ENCODE assay signal across 7 cellular contexts in genomic region chr17:81308784-81309139, GRCh38. TPM values are rescaled to one million over a fixed set of nuclear protein-coding genes. Genes with fewer than 3 reads are reported as not detected.
DNase-seq lines count a peak whose midpoint lies in the region; ATAC-seq, FAIRE-seq and TF ChIP-seq lines count a peak whose summit lies in the region.
"Not testable (repeated sequence)": the region's sequence is repeated elsewhere in the genome, so short reads cannot be mapped to it uniquely, and the experiment has no call there.

No MANE protein-coding gene starts in this region.

- peak overlapping the region; percentile 5; the same call in 1 of the 2 replicates for H3K4me3 ChIP-seq in H7 (ENCODE audit: insufficient read depth, low read depth, low read length)
- H3K4me3 ChIP-seq in Peyer's patch = peak overlapping the region in 3 of 4 donors; percentile 16 to 57 (median 51)
- peak overlapping the region; percentile 4 to 40 for H3K4me3 ChIP-seq in gastroesophageal sphincter
- peak overlapping the region; percentile 47 to 69 (median 50); a peak in 5 of 6 replicates for H3K4me3 ChIP-seq in HepG2 (replicated peaks in 1 of 3; ENCODE audit: insufficient read depth in 1 of 3, low read depth in 2 of 3, low read length in 3 of 3)
- H3K4me3 ChIP-seq in small intestine (ENCODE audit: low read depth in 1 of 2, low read length in 2 of 2) = peak overlapping the region in 1 of 2 donors; percentile 37

- H3K9me3 Mint-ChIP-seq in chondrocyte (ENCODE audit: low read depth); neural crest cell: not testable (repeated sequence)

- not testable (repeated sequence) for TF ChIP-seq EP300 in gastroesophageal sphincter (IDR thresholded peaks at IDR 0.05); HepG2 (IDR thresholded peaks at IDR 0.05; ENCODE audit: low read depth in 2 of 2, low read length in 2 of 2); HepG2 (CRISPR knock-in tag; IDR thresholded peaks at IDR 0.05; ENCODE audit: borderline replicate concordance)

- TF ChIP-seq RAD21 in HepG2 (CRISPR knock-in tag; IDR thresholded peaks at IDR 0.05) = not testable (repeated sequence)

- not testable (repeated sequence) for H3K27me3 ChIP-seq in H7 (ENCODE audit: control insufficient read depth, insufficient read depth, low read length); Peyer's patch; gastroesophageal sphincter; small intestine (ENCODE audit: control insufficient read depth in 2 of 2, insufficient read depth in 2 of 2, low read length in 2 of 2)
- peaks cover 19 to 51% of the 10 kb centered on the region in 2 experiments for H3K27me3 ChIP-seq in HepG2 (ENCODE audit: control insufficient read depth in 1 of 2, insufficient read depth in 2 of 2, low read length in 2 of 2)

- H3K9me3 ChIP-seq in Peyer's patch; gastroesophageal sphincter; HepG2 (ENCODE audit: low read length); small intestine (ENCODE audit: control insufficient read depth, low read depth): not testable (repeated sequence)

- peak overlapping the region; percentile 65 for H3K9ac ChIP-seq in HepG2 (ENCODE audit: insufficient read depth, low read depth, low read length)

- not testable (repeated sequence) for ATAC-seq in gastroesophageal sphincter, HepG2

- H3K4me1 Mint-ChIP-seq in chondrocyte (ENCODE audit: low read depth) = not testable (repeated sequence)
- peaks cover 25% of the 10 kb centered on the region for H3K4me1 Mint-ChIP-seq in neural crest cell

- not testable (repeated sequence) for H4K20me1 ChIP-seq in HepG2 (ENCODE audit: insufficient read depth, low read length)

- DNase-seq in H7; Peyer's patch; HepG2 (ENCODE audit: low spot score); neural crest cell (ENCODE audit: low read depth, low spot score); small intestine: not testable (repeated sequence)
- DNase-seq in chondrocyte (ENCODE audit: low spot score) = peak; percentile 88

- H3K4me2 ChIP-seq in HepG2 (ENCODE audit: low read depth, low read length) = peak overlapping the region; percentile 98

- H2AFZ ChIP-seq in HepG2 (ENCODE audit: low read length) = not testable (repeated sequence)

- H3K27me3 Mint-ChIP-seq in chondrocyte (ENCODE audit: low read depth); neural crest cell (ENCODE audit: low read depth): not testable (repeated sequence)

- not testable (repeated sequence) for H3K36me3 ChIP-seq in H7 (replicated peaks; ENCODE audit: control insufficient read depth, insufficient read depth, low read length); Peyer's patch; gastroesophageal sphincter; HepG2 (replicated peaks in 1 of 2; ENCODE audit: control insufficient read depth in 1 of 2, insufficient read depth in 2 of 2, low read length in 2 of 2); small intestine (ENCODE audit: control insufficient read depth in 2 of 2, insufficient read depth in 2 of 2, low read length in 2 of 2)

- H3K27ac ChIP-seq in Peyer's patch = peak overlapping the region in 3 of 4 donors; percentile 69 to 93 (median 70)
- peak overlapping the region in 3 of 4 donors; percentile 79 to 84 (median 81) for H3K27ac ChIP-seq in gastroesophageal sphincter
- H3K27ac ChIP-seq in HepG2 (ENCODE audit: extremely low read length, insufficient read depth, low read length) = not testable (repeated sequence)
- H3K27ac ChIP-seq in small intestine (ENCODE audit: low read depth in 1 of 2, low read length in 1 of 2) = peak overlapping the region; percentile 60 to 92

- not testable (repeated sequence) for FAIRE-seq in HepG2 (lab: Jason Lieb, UNC); small intestine (lab: Jason Lieb, UNC)

- in situ Hi-C loops in HepG2 (cut with HindIII; ENCODE audit: extremely low pct_ligation_motif_present, low pct_unique_long_range_greater_than_20kb) = loop anchor here (5.0 kb wide), 1 partner anchor 89 kb away; the partner anchor contains the start of gene BAHCC1

- TF ChIP-seq CTCF in Peyer's patch (IDR thresholded peaks at IDR 0.05); chondrocyte (IDR thresholded peaks at IDR 0.05); gastroesophageal sphincter (IDR thresholded peaks at IDR 0.05); HepG2 (CRISPR knock-in tag; IDR thresholded peaks at IDR 0.05); neural crest cell (conservative IDR thresholded peaks at IDR 0.05): not testable (repeated sequence)

- not testable (repeated sequence) for H3K27ac Mint-ChIP-seq in chondrocyte (ENCODE audit: unreplicated experiment)
- peak overlapping the region; percentile 23 for H3K27ac Mint-ChIP-seq in neural crest cell (ENCODE audit: unreplicated experiment)

- BruUV-seq in HepG2 (replicated peaks; lab: Mats Ljungman, UMichigan) = TSS peak; percentile 78

- H3K4me1 ChIP-seq in Peyer's patch (peaks cover 0 to 19% (median 3%) of the 10 kb centered on the region in 4 donors), gastroesophageal sphincter (peaks cover 3 to 26% (median 9%) of the 10 kb centered on the region in 3 donors), HepG2 (ENCODE audit: insufficient read depth, low read length) (peaks cover 53% of the 10 kb centered on the region)
- not testable (repeated sequence) for H3K4me1 ChIP-seq in small intestine (ENCODE audit: control insufficient read depth in 2 of 2, insufficient read depth in 1 of 2, low read depth in 1 of 2, low read length in 1 of 2)

- POLR2A ChIA-PET in HepG2 (lab: Yijun Ruan, JAX) = interaction anchor here (0.8 to 4.4 kb wide), 10 partner anchors 9 to 176 kb away, joined by 3 to 23 read pairs (median 6); partner anchors contain the start of genes BAHCC1 and SLC38A10

- not testable (repeated sequence) for H3K36me3 Mint-ChIP-seq in chondrocyte (ENCODE audit: low read depth); neural crest cell (ENCODE audit: low read depth)

- TF ChIP-seq POLR2A in Peyer's patch (IDR thresholded peaks at IDR 0.05); gastroesophageal sphincter (IDR thresholded peaks at IDR 0.05); HepG2 (IDR thresholded peaks at IDR 0.05; ENCODE audit: insufficient read depth in 1 of 2, low read depth in 2 of 2, low read length in 2 of 2): not testable (repeated sequence)

- not testable (repeated sequence) for H3K79me2 ChIP-seq in HepG2 (ENCODE audit: insufficient read depth, low read length)

- CTCF ChIA-PET in HepG2 (lab: Yijun Ruan, JAX; ENCODE audit: low intra/inter-chr PET ratio, low total read pairs) = interaction anchor here (0.7 to 1.4 kb wide), 3 partner anchors 89 to 176 kb away, joined by 3 to 6 read pairs (median 5); no protein-coding TSS in a partner anchor

- not testable (repeated sequence) for H3K4me3 Mint-ChIP-seq in chondrocyte (ENCODE audit: unreplicated experiment); neural crest cell

- 40% methylated on average over 2 of the region's 14 CpGs; no CpG with 5 or more reads in 1 of the 2 donors for WGBS in gastroesophageal sphincter (ENCODE audit: low coverage in 1 of 2), 2 donors
- 40% methylated on average over 11 of the region's 14 CpGs for WGBS in HepG2 (ENCODE audit: low lambda C conversion rate)
- 49 to 58% (median 55%) methylated on average over 14 of the region's 14 CpGs for WGBS in small intestine, 3 donors

- intact Hi-C loops in HepG2 (cut with micrococcal nuclease; ENCODE audit: unreplicated experiment) = loop anchor here (5.0 kb wide), 1 partner anchor 79 kb away; no protein-coding TSS in a partner anchor

TF ChIP-seq in HepG2, 621 proteins besides CTCF, POLR2A, EP300 and RAD21 (continues in another document):
- TF ChIP-seq EED (CRISPR knock-in tag; IDR thresholded peaks at IDR 0.05) (0 out of 2 replicates have a peak, but pooled peaks have one; percentile 35), GTF3A (CRISPR knock-in tag; conservative IDR thresholded peaks at IDR 0.05) (0 out of 2 replicates have a peak, but pooled peaks have one; percentile 34)

RNA-seq across cellular contexts. Expression of gene SLC38A10, which starts 13.7 kb away (rescaled TPM):
- total RNA-seq in H7 (2014; rRNA removed; shearing (Covaris generic)) = 39.1 and 44.2 TPM in 2 replicates
- total RNA-seq in Peyer's patch (100 to 1,000 TPM; 126 to 206 (median 169) TPM), chondrocyte (115 to 147 TPM (median 116 TPM) in 3 replicates), gastroesophageal sphincter (10 to 100 TPM; 70.5 to 99.6 (median 81.8) TPM), HepG2 (2016; rRNA removed; fragmentation: Illumina TruSeq; extraction: Trizol) (23.0 and 55.8 TPM in 2 replicates), neural crest cell (59.6 and 63.3 TPM in 2 replicates)
- 18.5 and 23.3 TPM in 2 replicates for total RNA-seq in HepG2 (2016; cell fraction: cytosol; rRNA removed; fragmentation: Illumina TruSeq; extraction: Trizol; ENCODE audit: low read depth)
- 19.1 and 55.8 TPM in 2 replicates for total RNA-seq in HepG2 (2016; cell fraction: insoluble cytoplasmic fraction; rRNA removed; fragmentation: Illumina TruSeq; extraction: Trizol)
- 18.8 and 20.0 TPM in 2 replicates for total RNA-seq in HepG2 (2016; cell fraction: membrane; rRNA removed; fragmentation: Illumina TruSeq; extraction: Trizol)
- 52.6 and 64.0 TPM in 2 replicates for total RNA-seq in HepG2 (2016; cell fraction: nucleus; rRNA removed; fragmentation: Illumina TruSeq; extraction: Trizol)
- polyA plus RNA-seq in HepG2 (2011; rRNA removed) (23.4 and 33.6 TPM in 2 replicates), small intestine (10 to 100 TPM; 48.4 to 79.9 (median 78.5) TPM)
- 20.1 and 34.6 TPM in 2 replicates for polyA plus RNA-seq in HepG2 (2011; cell fraction: cytosol; rRNA removed)
- polyA plus RNA-seq in HepG2 (2011; cell fraction: nucleus; rRNA removed) = 63.4 and 88.4 TPM in 2 replicates
- 22.8 and 28.0 TPM in 2 replicates for polyA plus RNA-seq in HepG2 (2012)
- 5.7 and 7.1 TPM in 2 replicates for polyA plus RNA-seq in HepG2 (2016; cell fraction: cytosol; fragmentation: Illumina TruSeq; extraction: Trizol; ENCODE audit: low read depth)
- polyA plus RNA-seq in HepG2 (2016; cell fraction: insoluble cytoplasmic fraction; fragmentation: Illumina TruSeq; extraction: Trizol; ENCODE audit: low read depth) = 19.7 and 23.4 TPM in 2 replicates
- 10.4 and 11.4 TPM in 2 replicates for polyA plus RNA-seq in HepG2 (2016; cell fraction: membrane; fragmentation: Illumina TruSeq; extraction: Trizol; ENCODE audit: low read depth)
- 123 and 129 TPM in 2 replicates for polyA plus RNA-seq in HepG2 (2016; cell fraction: nucleus; fragmentation: Illumina TruSeq; extraction: Trizol; ENCODE audit: insufficient read depth, low read depth)
- 53.9 and 165 TPM in 2 replicates for polyA minus RNA-seq in HepG2 (2011; rRNA and poly(A)+ RNA removed; ENCODE audit: low replicate concordance)
- 62.7 and 77.3 TPM in 2 replicates for polyA minus RNA-seq in HepG2 (2011; cell fraction: cytosol; rRNA and poly(A)+ RNA removed)
- polyA minus RNA-seq in HepG2 (2011; cell fraction: nucleus; rRNA and poly(A)+ RNA removed) = 25.7 and 27.8 TPM in 2 replicates
